In the genomic region with DNA sequence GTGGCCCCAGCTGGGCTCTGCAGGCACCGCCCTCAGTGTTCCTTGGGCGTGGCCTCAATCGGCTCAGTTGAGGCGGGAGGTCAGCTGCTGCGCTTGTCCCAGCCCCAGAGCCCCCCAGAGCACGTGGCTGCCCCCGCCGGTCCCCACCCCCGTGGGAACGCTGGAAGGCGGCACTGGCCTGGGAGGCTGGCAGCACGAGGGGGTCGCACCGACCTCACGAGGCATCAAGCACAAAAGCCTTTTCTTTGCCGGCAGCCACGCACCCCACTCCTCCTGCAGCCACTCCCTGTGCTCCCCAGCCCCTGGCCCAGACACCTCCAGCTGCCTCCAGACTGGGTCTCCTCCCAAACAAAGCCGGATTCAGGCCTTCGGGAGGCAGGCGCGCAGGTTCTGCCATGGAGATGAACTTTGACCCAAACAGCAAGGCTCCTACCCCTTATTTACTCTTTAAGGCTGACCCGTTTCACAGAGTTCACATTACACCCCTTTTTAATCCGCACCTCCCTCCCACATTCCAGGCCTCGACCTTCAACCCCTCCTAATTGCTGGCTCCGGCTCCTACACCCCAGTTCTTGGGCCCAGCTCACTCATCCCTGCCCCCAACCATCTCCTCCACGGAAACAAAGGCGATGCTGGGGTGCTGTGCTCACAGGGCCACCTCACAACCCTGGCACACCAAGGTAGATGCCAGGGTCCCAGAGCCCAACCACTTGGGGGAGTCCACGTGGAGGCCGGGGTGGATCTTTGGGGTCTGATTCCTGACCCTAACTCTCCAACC, we compare ENCODE assay signal across 1 cellular context.
TF ChIP-seq lines count a peak whose summit lies in the region.

No MANE protein-coding gene starts in this region.

TF ChIP-seq in HepG2, 621 proteins besides CTCF, POLR2A, EP300 and RAD21 (continued from another document):
- no peak for TF ChIP-seq ZXDC (CRISPR knock-in tag; IDR thresholded peaks at IDR 0.05)
- peak; percentile 88 for TF ChIP-seq CCAR2 (optimal IDR thresholded peaks at IDR 0.05; ENCODE audit: low read depth, low read length)
- TF ChIP-seq MEIS2 (CRISPR knock-in tag; IDR thresholded peaks at IDR 0.05), result peak; percentile 69; the same call in 1 of the 2 replicates
- TF ChIP-seq KLF13 (CRISPR knock-in tag; IDR thresholded peaks at IDR 0.05), result 0 out of 2 replicates have a peak, but pooled peaks have one; percentile 10
- TF ChIP-seq ZNF572 (CRISPR knock-in tag; IDR thresholded peaks at IDR 0.05), result peak; percentile 55; the same call in 1 of the 2 replicates
- TF ChIP-seq ZNF605 (CRISPR knock-in tag; IDR thresholded peaks at IDR 0.05), result no peak; the same call in 1 of the 2 replicates
- peak; percentile 99 for TF ChIP-seq TEAD3 (CRISPR knock-in tag; optimal IDR thresholded peaks at IDR 0.05; ENCODE audit: borderline replicate concordance)
- peak; percentile 57; the same call in 1 of the 2 replicates for TF ChIP-seq ZNF547 (CRISPR knock-in tag; IDR thresholded peaks at IDR 0.05)
- TF ChIP-seq TCF7 (IDR thresholded peaks at IDR 0.05; ENCODE audit: low read depth), result peak; percentile 49; the same call in 1 of the 2 replicates
- TF ChIP-seq NR3C1 (CRISPR knock-in tag; IDR thresholded peaks at IDR 0.05), result no peak
- no peak for TF ChIP-seq ZUFSP (CRISPR knock-in tag; IDR thresholded peaks at IDR 0.05; ENCODE audit: borderline replicate concordance)
